1 cellular context compared by ENCODE assay signal in genomic region chr10:109726473-109726872, GRCh38.
TF ChIP-seq lines count a peak whose summit lies in the region.

No MANE protein-coding gene starts in this region.

TF ChIP-seq in GM23338, 12 proteins besides CTCF, POLR2A, EP300 and RAD21 (continued from another document):
- TF ChIP-seq ETS1 (IDR thresholded peaks at IDR 0.05) (no peak), JUNB (IDR thresholded peaks at IDR 0.05; ENCODE audit: unreplicated experiment) (no peak)
